In genomic region chr2:114089636-114090325, GRCh38 we compare ENCODE assay signal across 30 cellular contexts.
DNase-seq lines count a peak whose midpoint lies in the region; ATAC-seq and TF ChIP-seq lines count a peak whose summit lies in the region.
"Had no signal": no experiment of that assay in that cellular context is flagged by ENCODE, and none has a peak within 500 bp of the region (broad histone marks: within the 10 kb centered on the region; RNA-seq: fewer than 3 reads in every experiment).

No MANE protein-coding gene starts in this region.

- no peak for TF ChIP-seq CTCF in AG09309 (IDR thresholded peaks at IDR 0.05; ENCODE audit: control insufficient read depth, insufficient read depth, low read depth, low read length, missing control alignments)

- no peaks in the 10 kb centered on the region for H3K4me1 ChIP-seq in adipocyte (ENCODE audit: control insufficient read depth, insufficient read depth, low read length)
- H3K4me1 ChIP-seq: BLaER1 treated with 17β-estradiol and CSF1 and Interleukin-3, amounts not matched to agents 10 nM and 100 nM; foreskin keratinocyte; heart left ventricle; SJCRH30; upper lobe of right lung had no signal

- no peaks in the 10 kb centered on the region for H3K36me3 ChIP-seq in adipocyte (ENCODE audit: control insufficient read depth, insufficient read depth, low read length, severe bottlenecking)
- H3K36me3 ChIP-seq: BLaER1 treated with 17β-estradiol and CSF1 and Interleukin-3, amounts not matched to agents 10 nM and 100 nM; heart left ventricle; SJCRH30; upper lobe of right lung had no signal

- DNase-seq in AG09309 (ENCODE audit: low read depth), result peak; percentile 17
- DNase-seq in GM04503 (ENCODE audit: low read depth), result peak; percentile 16
- peak; percentile 1 for DNase-seq in adipocyte (ENCODE audit: low read depth)
- DNase-seq in renal cortical epithelial cell (ENCODE audit: low read depth), result peak; percentile 41
- no peak for DNase-seq in CD1c-positive myeloid dendritic cell (ENCODE audit: extremely low spot score)
- DNase-seq: activated CD4-positive, alpha-beta T cell treated with anti-CD3 and anti-CD28 coated beads for 4 hours; activated CD8-positive, alpha-beta T cell treated with anti-CD3 and anti-CD28 coated beads, Interleukin-2, amount 10 ng/mL, durations not matched to agents 7 days and 5 days; activated naive CD4-positive, alpha-beta T cell treated with anti-CD3 and anti-CD28 coated beads, Interleukin-2, amount 10 ng/mL, durations not matched to agents 7 days and 5 days; COR-L47; DMS53; erythroblast; foreskin keratinocyte; GDM1; heart left ventricle; KG1; kidney; naive thymus-derived CD8-positive, alpha-beta T cell; NCI-H1436; NCI-H2081; NCI-H69; SJCRH30; substantia nigra; SW 1271; T1000; upper lobe of right lung had no signal

- no peak for ATAC-seq in HG03159 (IDR thresholded peaks at IDR 0.05; ENCODE audit: unreplicated experiment)
- ATAC-seq in GM19351 (IDR thresholded peaks at IDR 0.05; ENCODE audit: unreplicated experiment), result no peak
- ATAC-seq: activated CD8-positive, alpha-beta T cell treated with anti-CD3 and anti-CD28 coated beads, Interleukin-2, amount 10 ng/mL, durations not matched to agents 7 days and 5 days; activated T-helper 17 cell treated with anti-CD3 and anti-CD28 coated beads, Interleukin-2, amount 50 U/mL, for 72 hours; foreskin keratinocyte; heart left ventricle; naive thymus-derived CD8-positive, alpha-beta T cell; stimulated activated memory B cell treated with anti-CD40 and anti-IgM and Interleukin-4, amounts not matched to agents 10 μg/mL and 1 μg/mL and 100 μg/mL, for 72 hours; upper lobe of right lung had no signal

- no peaks in the 10 kb centered on the region for H3K27me3 ChIP-seq in adipocyte (replicated peaks; ENCODE audit: control insufficient read depth, insufficient read depth, low read length)
- H3K27me3 ChIP-seq: BLaER1 treated with 17β-estradiol and CSF1 and Interleukin-3, amounts not matched to agents 10 nM and 100 nM; foreskin keratinocyte; heart left ventricle; SJCRH30; upper lobe of right lung had no signal

- H3K4me3 ChIP-seq in AG09309 (ENCODE audit: control insufficient read depth, low read depth, low read length) (no peak overlapping the region), adipocyte (ENCODE audit: low read length) (no peak overlapping the region)
- H3K4me3 ChIP-seq: BLaER1 treated with 17β-estradiol and CSF1 and Interleukin-3, amounts not matched to agents 10 nM and 100 nM; heart left ventricle; SJCRH30; upper lobe of right lung had no signal

- H3K9ac ChIP-seq in adipocyte (ENCODE audit: low read length), result no peak overlapping the region
- H3K9ac ChIP-seq: BLaER1 treated with 17β-estradiol and CSF1 and Interleukin-3, amounts not matched to agents 10 nM and 100 nM had no signal

- H3K9me3 ChIP-seq in adipocyte (ENCODE audit: control insufficient read depth, low read length), result no peaks in the 10 kb centered on the region
- H3K9me3 ChIP-seq: heart left ventricle, SJCRH30, upper lobe of right lung had no signal
